In genomic region chr10:120459185-120459584, GRCh38 we compare ENCODE assay signal across 1 cellular context.
TF ChIP-seq lines count a peak whose summit lies in the region.

No MANE protein-coding gene starts in this region.

TF ChIP-seq in HepG2, 621 proteins besides CTCF, POLR2A, EP300 and RAD21 (continued from another document):
- TF ChIP-seq, protein P1, sequence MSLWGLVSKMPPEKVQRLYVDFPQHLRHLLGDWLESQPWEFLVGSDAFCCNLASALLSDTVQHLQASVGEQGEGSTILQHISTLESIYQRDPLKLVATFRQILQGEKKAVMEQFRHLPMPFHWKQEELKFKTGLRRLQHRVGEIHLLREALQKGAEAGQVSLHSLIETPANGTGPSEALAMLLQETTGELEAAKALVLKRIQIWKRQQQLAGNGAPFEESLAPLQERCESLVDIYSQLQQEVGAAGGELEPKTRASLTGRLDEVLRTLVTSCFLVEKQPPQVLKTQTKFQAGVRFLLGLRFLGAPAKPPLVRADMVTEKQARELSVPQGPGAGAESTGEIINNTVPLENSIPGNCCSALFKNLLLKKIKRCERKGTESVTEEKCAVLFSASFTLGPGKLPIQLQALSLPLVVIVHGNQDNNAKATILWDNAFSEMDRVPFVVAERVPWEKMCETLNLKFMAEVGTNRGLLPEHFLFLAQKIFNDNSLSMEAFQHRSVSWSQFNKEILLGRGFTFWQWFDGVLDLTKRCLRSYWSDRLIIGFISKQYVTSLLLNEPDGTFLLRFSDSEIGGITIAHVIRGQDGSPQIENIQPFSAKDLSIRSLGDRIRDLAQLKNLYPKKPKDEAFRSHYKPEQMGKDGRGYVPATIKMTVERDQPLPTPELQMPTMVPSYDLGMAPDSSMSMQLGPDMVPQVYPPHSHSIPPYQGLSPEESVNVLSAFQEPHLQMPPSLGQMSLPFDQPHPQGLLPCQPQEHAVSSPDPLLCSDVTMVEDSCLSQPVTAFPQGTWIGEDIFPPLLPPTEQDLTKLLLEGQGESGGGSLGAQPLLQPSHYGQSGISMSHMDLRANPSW (CRISPR knock-in tag; IDR thresholded peaks at IDR 0.05; ENCODE audit: borderline replicate concordance) = no peak
- TF ChIP-seq ZNF180 (CRISPR knock-in tag; IDR thresholded peaks at IDR 0.05; ENCODE audit: borderline replicate concordance, low read depth) (no peak), ZNF570 (CRISPR knock-in tag; IDR thresholded peaks at IDR 0.05; ENCODE audit: borderline replicate concordance) (no peak), ZNF670 (CRISPR knock-in tag; IDR thresholded peaks at IDR 0.05; ENCODE audit: borderline replicate concordance) (no peak), SMAD3 (CRISPR knock-in tag; IDR thresholded peaks at IDR 0.05) (no peak)
